ENCODE assay signal across 13 cellular contexts in the genomic region with DNA sequence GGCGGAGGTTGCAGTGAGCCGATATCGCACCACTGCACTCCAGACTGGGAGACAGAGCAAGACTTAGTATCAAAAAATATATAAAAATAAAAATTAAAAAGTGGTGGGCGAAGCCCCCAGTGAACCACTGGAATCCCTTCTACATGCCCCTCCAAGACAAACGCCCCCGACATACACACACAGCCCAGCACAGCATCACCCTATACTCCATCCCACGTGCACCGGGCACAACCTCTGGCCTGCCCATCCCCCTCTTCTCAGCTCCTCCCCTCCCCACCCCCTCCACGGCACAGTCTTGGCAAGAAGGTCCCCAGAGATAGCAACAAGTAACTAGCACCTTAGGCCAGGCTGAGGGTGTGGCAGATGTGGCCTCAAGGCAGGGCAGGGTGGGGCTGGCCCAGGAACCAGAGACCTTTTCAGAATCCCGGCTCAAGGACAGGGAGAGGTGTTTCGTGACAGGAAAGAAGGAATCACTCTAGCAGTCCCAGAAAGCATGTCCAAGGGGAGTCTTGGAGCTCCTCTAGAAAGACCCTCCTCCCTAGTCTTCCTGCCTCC. TPM values are rescaled to one million over a fixed set of nuclear protein-coding genes. Genes with fewer than 3 reads are reported as not detected.
"Had no signal": no experiment of that assay in that cellular context is flagged by ENCODE, and none has a peak within 500 bp of the region (broad histone marks: within the 10 kb centered on the region; RNA-seq: fewer than 3 reads in every experiment).

No MANE protein-coding gene starts in this region.

- ATAC-seq: activated CD8-positive, alpha-beta memory T cell treated with anti-CD3 and anti-CD28 coated beads, Interleukin-2, amount 10 ng/mL, durations not matched to agents 7 days and 5 days; esophagus mucosa; naive thymus-derived CD8-positive, alpha-beta T cell had no signal

- H3K4me3 ChIP-seq: upper lobe of left lung had no signal

- H3K27ac ChIP-seq: upper lobe of left lung had no signal

- H3K36me3 Mint-ChIP-seq: activated CD4-positive, alpha-beta memory T cell treated with anti-CD3 and anti-CD28 coated beads for 36 hours; activated CD8-positive, alpha-beta memory T cell treated with anti-CD3 and anti-CD28 coated beads, Interleukin-2, amount 10 ng/mL, durations not matched to agents 7 days and 5 days; activated naive CD4-positive, alpha-beta T cell treated with anti-CD3 and anti-CD28 coated beads, Interleukin-2, amount 10 ng/mL, durations not matched to agents 7 days and 5 days; naive thymus-derived CD8-positive, alpha-beta T cell had no signal

- H3K9me3 ChIP-seq: upper lobe of left lung had no signal

- H3K36me3 ChIP-seq: upper lobe of left lung had no signal

- H3K27ac Mint-ChIP-seq: activated CD4-positive, alpha-beta memory T cell treated with anti-CD3 and anti-CD28 coated beads for 36 hours; activated CD8-positive, alpha-beta memory T cell treated with anti-CD3 and anti-CD28 coated beads, Interleukin-2, amount 10 ng/mL, durations not matched to agents 7 days and 5 days; activated naive CD4-positive, alpha-beta T cell treated with anti-CD3 and anti-CD28 coated beads, Interleukin-2, amount 10 ng/mL, durations not matched to agents 7 days and 5 days; activated T-helper 2 cell treated with anti-CD3 and anti-CD28 coated beads, Interferon-gamma antibody, Interleukin-2, Interleukin-4, amounts not matched to agents 10 μg/mL and 5 μg/mL and 100 μg/mL, durations not matched to agents 14 hours and 24 hours and 36 hours; stimulated activated naive CD8-positive, alpha-beta T cell treated with anti-CD3 and anti-CD28 coated beads, Interleukin-15, Interleukin-2, amounts not matched to agents 100 ng/mL and 50 ng/mL, for 24 hours had no signal

- H3K9me3 Mint-ChIP-seq: activated CD4-positive, alpha-beta memory T cell treated with anti-CD3 and anti-CD28 coated beads for 36 hours; activated naive CD4-positive, alpha-beta T cell treated with anti-CD3 and anti-CD28 coated beads, Interleukin-2, amount 10 ng/mL, durations not matched to agents 7 days and 5 days; activated T-helper 2 cell treated with anti-CD3 and anti-CD28 coated beads, Interferon-gamma antibody, Interleukin-2, Interleukin-4, amounts not matched to agents 10 μg/mL and 5 μg/mL and 100 μg/mL, durations not matched to agents 14 hours and 24 hours and 36 hours; naive thymus-derived CD8-positive, alpha-beta T cell; stimulated activated naive CD8-positive, alpha-beta T cell treated with anti-CD3 and anti-CD28 coated beads, Interleukin-15, Interleukin-2, amounts not matched to agents 100 ng/mL and 50 ng/mL, for 24 hours had no signal

- DNase-seq: activated CD4-positive, alpha-beta memory T cell treated with anti-CD3 and anti-CD28 coated beads for 36 hours; activated CD4-positive, CD25-positive, alpha-beta regulatory T cell treated with anti-CD3 and anti-CD28 coated beads, Interleukin-2, amount 50 U/mL, for 72 hours; activated CD8-positive, alpha-beta memory T cell treated with anti-CD3 and anti-CD28 coated beads, Interleukin-2, amount 10 ng/mL, durations not matched to agents 7 days and 5 days; activated naive CD4-positive, alpha-beta T cell treated with anti-CD3 and anti-CD28 coated beads, Interleukin-2, amount 10 ng/mL, durations not matched to agents 7 days and 5 days; activated T-cell treated with anti-CD3 and anti-CD28 coated beads, Interleukin-2, amount 50 U/mL, for 1 hour; naive thymus-derived CD8-positive, alpha-beta T cell; T-helper 1 cell; T1000; upper lobe of left lung had no signal

RNA-seq across cellular contexts. Expression of gene CYTH4, which starts 54.2 kb away (rescaled TPM):
- total RNA-seq: lung microvascular endothelial cell had no signal
